Comparison of ENCODE assay signal across 1 cellular context in the genomic region with DNA sequence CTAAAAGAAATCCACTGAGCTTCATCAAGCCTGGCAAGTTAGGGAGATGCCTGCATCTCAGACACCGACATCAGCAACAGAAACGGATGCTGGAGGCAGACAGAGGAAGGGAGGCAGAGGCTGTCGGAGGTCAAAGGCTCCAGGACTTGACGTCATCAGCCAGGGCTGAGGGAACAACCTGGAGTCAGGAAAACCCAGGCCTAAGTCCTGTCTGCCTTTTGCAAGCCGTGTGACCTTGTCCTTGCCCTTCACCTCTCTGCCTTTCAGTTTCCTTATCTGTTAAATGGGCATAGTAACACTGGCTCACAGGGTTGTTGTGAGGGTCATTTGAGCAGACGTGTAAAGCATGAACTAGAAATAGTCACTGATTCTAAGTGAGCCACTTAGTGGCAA.
A peak's percentile ranks its signal among the peaks of the same experiment; 100 is the strongest.
TF ChIP-seq lines count a peak whose summit lies in the region.

No MANE protein-coding gene starts in this region.

TF ChIP-seq in K562, 482 proteins besides CTCF, POLR2A, EP300 and RAD21 (continued from another document):
- TF ChIP-seq, protein P1, sequence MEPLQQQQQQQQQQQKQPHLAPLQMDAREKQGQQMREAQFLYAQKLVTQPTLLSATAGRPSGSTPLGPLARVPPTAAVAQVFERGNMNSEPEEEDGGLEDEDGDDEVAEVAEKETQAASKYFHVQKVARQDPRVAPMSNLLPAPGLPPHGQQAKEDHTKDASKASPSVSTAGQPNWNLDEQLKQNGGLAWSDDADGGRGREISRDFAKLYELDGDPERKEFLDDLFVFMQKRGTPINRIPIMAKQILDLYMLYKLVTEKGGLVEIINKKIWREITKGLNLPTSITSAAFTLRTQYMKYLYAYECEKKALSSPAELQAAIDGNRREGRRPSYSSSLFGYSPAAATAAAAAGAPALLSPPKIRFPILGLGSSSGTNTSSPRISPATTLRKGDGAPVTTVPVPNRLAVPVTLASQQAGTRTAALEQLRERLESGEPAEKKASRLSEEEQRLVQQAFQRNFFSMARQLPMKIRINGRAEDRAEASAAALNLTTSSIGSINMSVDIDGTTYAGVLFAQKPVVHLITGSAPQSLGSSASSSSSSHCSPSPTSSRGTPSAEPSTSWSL (CRISPR knock-in tag; IDR thresholded peaks at IDR 0.05; ENCODE audit: borderline replicate concordance): no peak
- TF ChIP-seq ESRRA (IDR thresholded peaks at IDR 0.05; ENCODE audit: borderline replicate concordance, low read depth): peak; percentile 64; the same call in 1 of the 2 replicates
